Comparison of ENCODE assay signal across 8 cellular contexts in the genomic region with DNA sequence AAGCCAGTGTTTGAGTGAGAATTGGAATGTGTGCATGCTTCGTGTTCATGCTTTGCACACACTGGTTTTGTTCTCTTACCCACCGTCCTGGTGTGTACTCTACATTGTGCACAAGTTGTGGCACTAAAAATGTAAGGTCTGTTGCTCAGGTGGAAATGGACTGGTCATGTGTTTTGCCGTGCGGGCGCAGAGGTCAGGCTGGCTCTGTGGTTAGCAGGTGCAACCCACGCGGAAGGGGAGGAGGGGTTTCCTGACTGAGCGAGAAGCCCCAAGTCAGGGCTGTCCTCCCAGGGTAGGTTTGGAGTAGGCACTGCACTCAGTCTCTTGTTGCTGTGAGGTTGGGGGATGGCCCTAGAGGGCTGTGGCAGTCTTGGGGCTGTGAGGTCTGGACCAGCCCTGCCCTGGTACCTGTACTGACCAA.
DNase-seq lines count a peak whose midpoint lies in the region; ATAC-seq and TF ChIP-seq lines count a peak whose summit lies in the region.

No MANE protein-coding gene starts in this region.

- H3K27ac ChIP-seq in neutrophil (peak overlapping the region; percentile 73), WERI-Rb-1 (no peak overlapping the region)

- TF ChIP-seq CTCF in neutrophil (IDR thresholded peaks at IDR 0.05) (no peak), WERI-Rb-1 (IDR thresholded peaks at IDR 0.05; ENCODE audit: low read depth, low read length) (no peak)

- H3K4me3 ChIP-seq in neutrophil (ENCODE audit: low read depth in 1 of 2, low read length in 1 of 2) (peak overlapping the region in 1 of 2 experiments; percentile 7), WERI-Rb-1 (ENCODE audit: low read depth, low read length) (no peak overlapping the region)

- no peaks in the 10 kb centered on the region for H3K27me3 ChIP-seq in neutrophil
- H3K27me3 ChIP-seq in WERI-Rb-1 (ENCODE audit: insufficient read depth, low read depth, severe bottlenecking): no peaks in the 10 kb centered on the region

- in situ Hi-C loops in KBM-7 (cut with MboI; ENCODE audit: low pct_unique_long_range_greater_than_20kb, low sequenced_read_pairs): no loop called here

- H3K9me3 ChIP-seq in neutrophil: no peaks in the 10 kb centered on the region
- peaks cover 11% of the 10 kb centered on the region for H3K9me3 ChIP-seq in WERI-Rb-1 (ENCODE audit: severe bottlenecking)

- DNase-seq in activated CD8-positive, alpha-beta memory T cell treated with anti-CD3 and anti-CD28 coated beads, Interleukin-2, amount 50 U/mL, for 4 hours: peak; percentile 33
- DNase-seq in CD1c-positive myeloid dendritic cell (ENCODE audit: extremely low spot score) (no peak), KBM-7 (no peak), WERI-Rb-1 (no peak)

- peak; percentile 86 for ATAC-seq in GM18517 (IDR thresholded peaks at IDR 0.05; ENCODE audit: unreplicated experiment)
- peak; percentile 76 for ATAC-seq in HG02870 (IDR thresholded peaks at IDR 0.05; ENCODE audit: unreplicated experiment)
- no peak for ATAC-seq in HG02840 (IDR thresholded peaks at IDR 0.05; ENCODE audit: low FRiP score, unreplicated experiment)

- H3K4me1 ChIP-seq in neutrophil (ENCODE audit: control insufficient read depth in 1 of 2, insufficient read depth in 1 of 2, low read depth in 1 of 2, low read length in 1 of 2): peaks cover 10 to 24% of the 10 kb centered on the region in 2 experiments

- H3K36me3 ChIP-seq in neutrophil (no peaks in the 10 kb centered on the region), WERI-Rb-1 (no peaks in the 10 kb centered on the region)
